Comparison of ENCODE assay signal across 15 cellular contexts in genomic region chr18:70339915-70340314, GRCh38. TPM values are rescaled to one million over a fixed set of nuclear protein-coding genes. Genes with fewer than 3 reads are reported as not detected.
DNase-seq lines count a peak whose midpoint lies in the region; ATAC-seq, FAIRE-seq and TF ChIP-seq lines count a peak whose summit lies in the region.
"Had no signal": no experiment of that assay in that cellular context is flagged by ENCODE, and none has a peak within 500 bp of the region (broad histone marks: within the 10 kb centered on the region; RNA-seq: fewer than 3 reads in every experiment).

No MANE protein-coding gene starts in this region.

- peaks cover 11% of the 10 kb centered on the region for H3K9me3 ChIP-seq in HepG2 (ENCODE audit: low read length)
- H3K9me3 ChIP-seq in right lobe of liver, result no peaks in the 10 kb centered on the region
- H3K9me3 ChIP-seq in small intestine (ENCODE audit: control insufficient read depth, low read depth), result no peaks in the 10 kb centered on the region
- H3K9me3 ChIP-seq in suprapubic skin, result no peaks in the 10 kb centered on the region
- H3K9me3 ChIP-seq in A673 (ENCODE audit: low read depth, low read length, poor library complexity, severe bottlenecking), result no peaks in the 10 kb centered on the region

- CTCF ChIA-PET in HepG2 (lab: Yijun Ruan, JAX; ENCODE audit: low intra/inter-chr PET ratio, low total read pairs) (no interaction called here), A673 (lab: Charles Lee) (no interaction called here)

- POLR2A ChIA-PET in HepG2 (lab: Yijun Ruan, JAX) (interaction anchor here (1.0 kb wide), 1 partner anchor 37 kb away, joined by 3 read pairs; no protein-coding TSS in a partner anchor), A673 (lab: Charles Lee; ENCODE audit: low non-redundant PET) (no interaction called here)

- H3K79me2 ChIP-seq in HepG2 (ENCODE audit: insufficient read depth, low read length) (peaks cover 14% of the 10 kb centered on the region), mesendoderm (ENCODE audit: control insufficient read depth, insufficient read depth, low read length) (no peaks in the 10 kb centered on the region)

- no peak overlapping the region for H2AFZ ChIP-seq in HepG2 (ENCODE audit: low read length)

- no peak overlapping the region for H3K27ac ChIP-seq in HepG2 (ENCODE audit: extremely low read length, insufficient read depth, low read length)
- H3K27ac ChIP-seq in right lobe of liver, result no peak overlapping the region
- H3K27ac ChIP-seq in mesendoderm (ENCODE audit: low read depth, low read length), result no peak overlapping the region
- no peak overlapping the region for H3K27ac ChIP-seq in small intestine (ENCODE audit: low read depth in 1 of 2, low read length in 1 of 2)
- H3K27ac ChIP-seq in suprapubic skin, result no peak overlapping the region
- no peak overlapping the region for H3K27ac ChIP-seq in A673 (ENCODE audit: low read depth, low read length, poor library complexity, severe bottlenecking)
- H3K27ac ChIP-seq: 22Rv1, BLaER1 had no signal

- no peak for TF ChIP-seq POLR2A in HepG2 (IDR thresholded peaks at IDR 0.05; ENCODE audit: insufficient read depth in 1 of 2, low read depth in 2 of 2, low read length in 2 of 2)
- TF ChIP-seq POLR2A in right lobe of liver (IDR thresholded peaks at IDR 0.05), result no peak
- no peak for TF ChIP-seq POLR2A in suprapubic skin (IDR thresholded peaks at IDR 0.05)

- no peaks in the 10 kb centered on the region for H3K79me1 ChIP-seq in mesendoderm (ENCODE audit: low read length)

- H2BK120ac ChIP-seq in mesendoderm (ENCODE audit: low read depth, low read length), result no peak overlapping the region

- H3K4me3 ChIP-seq in HepG2 (replicated peaks in 1 of 3; ENCODE audit: insufficient read depth in 1 of 3, low read depth in 2 of 3, low read length in 3 of 3) (no peak overlapping the region), right lobe of liver (no peak overlapping the region), mesendoderm (ENCODE audit: low read length) (no peak overlapping the region), small intestine (ENCODE audit: low read depth in 1 of 2, low read length in 2 of 2) (no peak overlapping the region), suprapubic skin (no peak overlapping the region), A673 (ENCODE audit: low read depth, low read length, poor library complexity, severe bottlenecking) (no peak overlapping the region)
- H3K4me3 ChIP-seq: BLaER1 had no signal

- no peak for ATAC-seq in HepG2
- ATAC-seq in right lobe of liver, result no peak

- H2BK5ac ChIP-seq in mesendoderm (ENCODE audit: low read length), result peak overlapping the region; percentile 27

- no peak overlapping the region for H3K4ac ChIP-seq in mesendoderm (ENCODE audit: low read depth, low read length)

- peaks cover 0 to 4% of the 10 kb centered on the region in 2 experiments; a peak in 2 of 5 replicates for H3K36me3 ChIP-seq in HepG2 (replicated peaks in 1 of 2; ENCODE audit: control insufficient read depth in 1 of 2, insufficient read depth in 2 of 2, low read length in 2 of 2)
- H3K36me3 ChIP-seq in right lobe of liver, result no peaks in the 10 kb centered on the region
- H3K36me3 ChIP-seq in mesendoderm (ENCODE audit: control insufficient read depth, insufficient read depth, low read length), result no peaks in the 10 kb centered on the region
- H3K36me3 ChIP-seq in small intestine (ENCODE audit: control insufficient read depth in 2 of 2, insufficient read depth in 2 of 2, low read length in 2 of 2), result peaks cover 0 to 2% of the 10 kb centered on the region in 2 donors
- peaks cover 12% of the 10 kb centered on the region for H3K36me3 ChIP-seq in suprapubic skin
- H3K36me3 ChIP-seq in A673 (ENCODE audit: insufficient read depth, low read length, poor library complexity, severe bottlenecking), result no peaks in the 10 kb centered on the region

- BruUV-seq in HepG2 (replicated peaks; lab: Mats Ljungman, UMichigan) (no TSS peak), A673 (replicated peaks; lab: Mats Ljungman, UMichigan) (no TSS peak)

- no peak overlapping the region for H3K4me2 ChIP-seq in HepG2 (ENCODE audit: low read depth, low read length)
- H3K4me2 ChIP-seq in mesendoderm (ENCODE audit: low read length), result no peak overlapping the region
- H3K4me2 ChIP-seq: BLaER1 had no signal

- H3K23ac ChIP-seq in mesendoderm (ENCODE audit: low read length), result no peak overlapping the region

- TF ChIP-seq CTCF in HepG2 (CRISPR knock-in tag; IDR thresholded peaks at IDR 0.05) (no peak), right lobe of liver (IDR thresholded peaks at IDR 0.05) (no peak), suprapubic skin (IDR thresholded peaks at IDR 0.05) (no peak), A673 (conservative IDR thresholded peaks at IDR 0.05; ENCODE audit: low read depth, low read length) (no peak)

- no peaks in the 10 kb centered on the region for H4K20me1 ChIP-seq in HepG2 (ENCODE audit: insufficient read depth, low read length)
- H4K20me1 ChIP-seq: BLaER1 had no signal

- in situ Hi-C loops in HepG2 (cut with HindIII; ENCODE audit: extremely low pct_ligation_motif_present, low pct_unique_long_range_greater_than_20kb), result loop anchor here (5.0 to 10.0 kb wide), 2 partner anchors 37 to 95 kb away; no protein-coding TSS in a partner anchor

- H3K56ac ChIP-seq in mesendoderm (ENCODE audit: low read length), result no peak overlapping the region

- no peak for FAIRE-seq in HepG2 (lab: Jason Lieb, UNC)
- FAIRE-seq in small intestine (lab: Jason Lieb, UNC), result no peak
- FAIRE-seq: H1, HTR-8/SVneo had no signal

- intact Hi-C loops in HepG2 (cut with micrococcal nuclease; ENCODE audit: unreplicated experiment) (no loop called here), right lobe of liver (cut with DNase I) (no loop called here), A673 (cut with micrococcal nuclease; ENCODE audit: unreplicated experiment) (no loop called here)

- TF ChIP-seq RAD21 in HepG2 (CRISPR knock-in tag; IDR thresholded peaks at IDR 0.05), result no peak

- H3K18ac ChIP-seq in mesendoderm (ENCODE audit: low read length), result no peak overlapping the region

- H3K27me3 ChIP-seq in HepG2 (ENCODE audit: control insufficient read depth in 1 of 2, insufficient read depth in 2 of 2, low read length in 2 of 2), result no peaks in the 10 kb centered on the region
- no peaks in the 10 kb centered on the region for H3K27me3 ChIP-seq in right lobe of liver
- H3K27me3 ChIP-seq in mesendoderm (ENCODE audit: insufficient read depth, low read length, poor library complexity), result no peaks in the 10 kb centered on the region
- no peaks in the 10 kb centered on the region for H3K27me3 ChIP-seq in small intestine (ENCODE audit: control insufficient read depth in 2 of 2, insufficient read depth in 2 of 2, low read length in 2 of 2)
- no peaks in the 10 kb centered on the region for H3K27me3 ChIP-seq in suprapubic skin
- H3K27me3 ChIP-seq in A673 (replicated peaks; ENCODE audit: insufficient read depth, low read depth, low read length, poor library complexity), result no peaks in the 10 kb centered on the region
- H3K27me3 ChIP-seq: BLaER1 had no signal

- no peak overlapping the region for H2AK5ac ChIP-seq in mesendoderm (ENCODE audit: low read length)

- no peak overlapping the region for H4K5ac ChIP-seq in mesendoderm (ENCODE audit: low read length)

- H3K9ac ChIP-seq in HepG2 (ENCODE audit: insufficient read depth, low read depth, low read length) (no peak overlapping the region), mesendoderm (ENCODE audit: low read length) (no peak overlapping the region)
- H3K9ac ChIP-seq: BLaER1 had no signal

- DNase-seq in HepG2 (ENCODE audit: low spot score) (no peak), right lobe of liver (no peak), mesendoderm (peak; percentile 60), small intestine (peak; percentile 53), LoVo (ENCODE audit: low spot score) (no peak), suprapubic skin (ENCODE audit: low spot score in 2 of 2) (no peak), A673 (ENCODE audit: low spot score) (no peak)
- DNase-seq: AML-193; CD8-positive, alpha-beta memory T cell; DMS 273 treated with DMSO at 0.1 percent for 48 hours; HCEC 1CT had no signal

- H2BK15ac ChIP-seq in mesendoderm (replicated peaks; ENCODE audit: low read depth), result no peak overlapping the region

- peaks cover 51% of the 10 kb centered on the region for H3K4me1 ChIP-seq in HepG2 (ENCODE audit: insufficient read depth, low read length)
- H3K4me1 ChIP-seq in right lobe of liver, result peaks cover 0 to 18% (median 6%) of the 10 kb centered on the region in 4 donors
- no peaks in the 10 kb centered on the region for H3K4me1 ChIP-seq in mesendoderm (ENCODE audit: control insufficient read depth, low read depth, low read length)
- no peaks in the 10 kb centered on the region for H3K4me1 ChIP-seq in small intestine (ENCODE audit: control insufficient read depth in 2 of 2, insufficient read depth in 1 of 2, low read depth in 1 of 2, low read length in 1 of 2)
- H3K4me1 ChIP-seq in suprapubic skin, result peaks cover 17% of the 10 kb centered on the region
- H3K4me1 ChIP-seq in A673 (ENCODE audit: insufficient read depth, low read length, poor library complexity, severe bottlenecking), result peaks cover 8% of the 10 kb centered on the region
- H3K4me1 ChIP-seq: BLaER1 had no signal

- TF ChIP-seq EP300 in HepG2 (IDR thresholded peaks at IDR 0.05; ENCODE audit: low read depth in 2 of 2, low read length in 2 of 2) (0 out of 4 replicates have a peak, but pooled peaks of 1 of the 2 experiments have one; percentile 11), HepG2 (CRISPR knock-in tag; IDR thresholded peaks at IDR 0.05; ENCODE audit: borderline replicate concordance) (no peak), suprapubic skin (IDR thresholded peaks at IDR 0.05) (no peak)

- no peak overlapping the region for H4K8ac ChIP-seq in mesendoderm (ENCODE audit: low read depth, low read length)

RNA-seq across cellular contexts. Expression of gene SOCS6, which starts 51.1 kb away (rescaled TPM):
- total RNA-seq in HepG2 (2016; rRNA removed; fragmentation: Illumina TruSeq; extraction: Trizol), result 38.3 and 49.0 TPM in 2 replicates
- 5.6 and 6.6 TPM in 2 replicates for total RNA-seq in HepG2 (2016; cell fraction: cytosol; rRNA removed; fragmentation: Illumina TruSeq; extraction: Trizol; ENCODE audit: low read depth)
- 37.6 and 47.6 TPM in 2 replicates for total RNA-seq in HepG2 (2016; cell fraction: insoluble cytoplasmic fraction; rRNA removed; fragmentation: Illumina TruSeq; extraction: Trizol)
- 27.3 and 28.4 TPM in 2 replicates for total RNA-seq in HepG2 (2016; cell fraction: membrane; rRNA removed; fragmentation: Illumina TruSeq; extraction: Trizol)
- 30.4 and 31.8 TPM in 2 replicates for total RNA-seq in HepG2 (2016; cell fraction: nucleus; rRNA removed; fragmentation: Illumina TruSeq; extraction: Trizol)
- 16.4 and 18.6 TPM in 2 replicates for polyA plus RNA-seq in HepG2 (2011; rRNA removed)
- 12.9 and 16.3 TPM in 2 replicates for polyA plus RNA-seq in HepG2 (2011; cell fraction: cytosol; rRNA removed)
- polyA plus RNA-seq in HepG2 (2011; cell fraction: nucleus; rRNA removed), result 11.7 and 13.4 TPM in 2 replicates
- polyA plus RNA-seq in HepG2 (2012), result 16.0 and 19.4 TPM in 2 replicates
- 3.9 and 4.2 TPM in 2 replicates for polyA plus RNA-seq in HepG2 (2016; cell fraction: cytosol; fragmentation: Illumina TruSeq; extraction: Trizol; ENCODE audit: low read depth)
- polyA plus RNA-seq in HepG2 (2016; cell fraction: insoluble cytoplasmic fraction; fragmentation: Illumina TruSeq; extraction: Trizol; ENCODE audit: low read depth), result 29.0 and 32.7 TPM in 2 replicates
- 13.0 and 13.4 TPM in 2 replicates for polyA plus RNA-seq in HepG2 (2016; cell fraction: membrane; fragmentation: Illumina TruSeq; extraction: Trizol; ENCODE audit: low read depth)
- 29.4 and 30.4 TPM in 2 replicates for polyA plus RNA-seq in HepG2 (2016; cell fraction: nucleus; fragmentation: Illumina TruSeq; extraction: Trizol; ENCODE audit: insufficient read depth, low read depth)
- 25.5 and 66.8 TPM in 2 replicates for polyA minus RNA-seq in HepG2 (2011; rRNA and poly(A)+ RNA removed; ENCODE audit: low replicate concordance)
- polyA minus RNA-seq in HepG2 (2011; cell fraction: cytosol; rRNA and poly(A)+ RNA removed), result 23.0 and 28.6 TPM in 2 replicates
- polyA minus RNA-seq in HepG2 (2011; cell fraction: nucleus; rRNA and poly(A)+ RNA removed), result 53.8 and 56.2 TPM in 2 replicates
- total RNA-seq in right lobe of liver, result 10 to 100 TPM; 11.7 to 18.0 (median 14.0) TPM
- 20.5 TPM for polyA plus RNA-seq in mesendoderm (2013, experiment 1 of 2)
- 21.0 TPM for polyA plus RNA-seq in mesendoderm (2013, experiment 2 of 2)
- 10 to 100 TPM; 10.3 to 15.4 (median 10.9) TPM for polyA plus RNA-seq in small intestine
- total RNA-seq in suprapubic skin, result 10 to 100 TPM; 16.3 to 26.5 (median 18.5) TPM
- total RNA-seq in A673 (2021), result 15.5 and 20.1 TPM in 2 replicates

Comparison
In these comparisons a context has a peak if more than half of its experiments do, and no peak if none do; other contexts are left out.
1. DNase-seq: peak in mesendoderm (single experiment) and small intestine (single experiment); none in HepG2 (single experiment), right lobe of liver (0 of 3), LoVo (single experiment), suprapubic skin (0 of 2) and A673 (single experiment).